ENCODE assay signal across 8 cellular contexts in the genomic region with DNA sequence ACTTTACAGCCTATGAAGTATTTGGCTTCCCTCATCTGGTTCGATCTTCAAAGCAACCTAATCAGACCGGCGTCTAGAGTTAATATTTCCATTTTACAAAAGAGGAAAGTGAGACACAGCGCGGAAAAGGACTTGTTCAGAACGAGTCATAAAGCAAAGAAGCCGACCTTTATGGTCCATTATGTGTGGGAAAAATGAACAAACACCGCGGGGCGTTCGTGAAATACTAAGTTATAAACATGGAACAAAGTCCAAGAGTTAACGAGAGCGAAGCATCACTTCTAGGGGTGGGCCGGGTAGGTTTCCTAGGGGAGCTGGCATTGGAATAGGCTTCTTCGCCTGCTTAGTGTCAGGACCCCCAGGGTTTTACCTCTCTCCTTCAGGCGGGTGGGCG. TPM values are rescaled to one million over a fixed set of nuclear protein-coding genes. Genes with fewer than 3 reads are reported as not detected.
A peak's percentile ranks its signal among the peaks of the same experiment; 100 is the strongest.
DNase-seq lines count a peak whose midpoint lies in the region; TF ChIP-seq lines count a peak whose summit lies in the region.

No MANE protein-coding gene starts in this region.

- intact Hi-C loops in vagina (cut with DNase I), result no loop called here

- no peaks in the 10 kb centered on the region for H3K9me3 ChIP-seq in CD8-positive, alpha-beta memory T cell (ENCODE audit: low read length)
- H3K9me3 ChIP-seq in mesodermal cell (ENCODE audit: control insufficient read depth, low read length) (no peaks in the 10 kb centered on the region), vagina (no peaks in the 10 kb centered on the region)

- no peaks in the 10 kb centered on the region for H3K36me3 ChIP-seq in CD8-positive, alpha-beta memory T cell (ENCODE audit: insufficient read depth, low read length)
- H3K36me3 ChIP-seq in mesodermal cell (ENCODE audit: control insufficient read depth, insufficient read depth, low read length) (no peaks in the 10 kb centered on the region), vagina (peaks cover 0 to 16% of the 10 kb centered on the region in 2 donors)

- POLR2A ChIA-PET in CD8-positive, alpha-beta memory T cell (lab: Charles Lee), result interaction anchor here (0.7 to 1.6 kb wide), 3 partner anchors 31 to 302 kb away, joined by 4 read pairs; partner anchors contain the start of genes MORC2, SLC35E4 and TUG1

- CTCF ChIA-PET in CD8-positive, alpha-beta memory T cell (lab: Charles Lee), result interaction anchor here (1.0 to 2.0 kb wide), 2 partner anchors 31 to 416 kb away, joined by 3 to 14 read pairs; partner anchors contain the start of gene SLC35E4

- no peaks in the 10 kb centered on the region for H3K27me3 Mint-ChIP-seq in CD8-positive, alpha-beta memory T cell
- H3K27me3 Mint-ChIP-seq in IgD-negative memory B cell (no peaks in the 10 kb centered on the region), brain (peaks cover 28% of the 10 kb centered on the region)

- no peak for TF ChIP-seq CTCF in brain (conservative IDR thresholded peaks at IDR 0.05)
- no peak for TF ChIP-seq CTCF in vagina (IDR thresholded peaks at IDR 0.05)

- no peaks in the 10 kb centered on the region for H3K9me3 Mint-ChIP-seq in CD8-positive, alpha-beta memory T cell
- H3K9me3 Mint-ChIP-seq in IgD-negative memory B cell (no peaks in the 10 kb centered on the region), brain (peaks cover 0 to 4% (median 0%) of the 10 kb centered on the region in 5 experiments)

- peak overlapping the region; percentile 84 for H3K27ac ChIP-seq in CD8-positive, alpha-beta memory T cell (ENCODE audit: low read depth, low read length)
- H3K27ac ChIP-seq in mesodermal cell (ENCODE audit: low read depth, low read length, severe bottlenecking) (no peak overlapping the region), vagina (peak overlapping the region; percentile 16)

- H3K4me3 ChIP-seq in CD8-positive, alpha-beta memory T cell (ENCODE audit: low read length), result peak overlapping the region; percentile 96
- peak overlapping the region; percentile 61 for H3K4me3 ChIP-seq in mesodermal cell (ENCODE audit: extremely low read depth, insufficient read depth, low read length, poor library complexity, severe bottlenecking)
- H3K4me3 ChIP-seq in vagina, result peak overlapping the region; percentile 70 to 85

- peak overlapping the region; percentile 52 to 97 (median 94) for H3K27ac Mint-ChIP-seq in CD8-positive, alpha-beta memory T cell
- peak overlapping the region; percentile 56 to 71 (median 63) for H3K27ac Mint-ChIP-seq in IgD-negative memory B cell
- H3K27ac Mint-ChIP-seq in brain, result peak overlapping the region; percentile 77 to 94 (median 91)

- TF ChIP-seq POLR2A in vagina (IDR thresholded peaks at IDR 0.05), result no peak

- no peak for DNase-seq in CD8-positive, alpha-beta memory T cell
- no peak for DNase-seq in vagina (ENCODE audit: extremely low spot score in 2 of 2)
- no peak for DNase-seq in DMS79 (lab: John Stamatoyannopoulos, UW)
- no peak for DNase-seq in DMS153 treated with DMSO at 0.1 percent for 48 hours (lab: John Stamatoyannopoulos, UW; ENCODE audit: unreplicated experiment)
- no peak for DNase-seq in activated gamma-delta T cell (lab: John Stamatoyannopoulos, UW)

- H3K27me3 ChIP-seq in CD8-positive, alpha-beta memory T cell (ENCODE audit: insufficient read depth, low read length, poor library complexity, severe bottlenecking), result no peaks in the 10 kb centered on the region
- H3K27me3 ChIP-seq in vagina, result no peaks in the 10 kb centered on the region

- H3K4me1 Mint-ChIP-seq in CD8-positive, alpha-beta memory T cell, result peaks cover 23 to 42% (median 38%) of the 10 kb centered on the region in 3 donors
- H3K4me1 Mint-ChIP-seq in IgD-negative memory B cell (peaks cover 10 to 18% (median 11%) of the 10 kb centered on the region in 3 donors), brain (peaks cover 29% of the 10 kb centered on the region)

- 19 to 29% methylated on average over 16 to 17 of the region's 17 CpGs for WGBS in mesodermal cell (ENCODE audit: insufficient coverage in 2 of 2), 2 experiments

- H3K36me3 Mint-ChIP-seq in CD8-positive, alpha-beta memory T cell, result peaks cover 0 to 38% (median 14%) of the 10 kb centered on the region in 3 donors
- H3K36me3 Mint-ChIP-seq in IgD-negative memory B cell (peaks cover 1% of the 10 kb centered on the region), brain (peaks cover 23% of the 10 kb centered on the region)

- H3K4me3 Mint-ChIP-seq in CD8-positive, alpha-beta memory T cell, result peak overlapping the region; percentile 89 to 98 (median 95)
- H3K4me3 Mint-ChIP-seq in IgD-negative memory B cell, result peak overlapping the region; percentile 94 to 97 (median 96)
- H3K4me3 Mint-ChIP-seq in brain, result peak overlapping the region; percentile 86 to 97 (median 93)

- H3K4me1 ChIP-seq in CD8-positive, alpha-beta memory T cell (ENCODE audit: insufficient read depth, low read length), result peaks cover 20% of the 10 kb centered on the region
- peaks cover 5% of the 10 kb centered on the region for H3K4me1 ChIP-seq in mesodermal cell (ENCODE audit: control insufficient read depth, insufficient read depth, low read length, poor library complexity, severe bottlenecking)
- peaks cover 22% of the 10 kb centered on the region for H3K4me1 ChIP-seq in vagina

RNA-seq across cellular contexts. Expression of gene DUSP18, which starts 0.6 kb away (rescaled TPM):
- 10 to 100 TPM; 11.4 to 12.5 TPM for total RNA-seq in CD8-positive, alpha-beta memory T cell
- polyA plus RNA-seq in CD8-positive, alpha-beta memory T cell, result 12.3 TPM
- 11.4 TPM for polyA plus RNA-seq in IgD-negative memory B cell
- 4.2 TPM for polyA plus RNA-seq in brain (ENCODE audit: insufficient read depth, low read depth, low replicate concordance)
- 7.0 TPM for polyA plus RNA-seq in mesodermal cell (2013, experiment 1 of 2)
- 4.6 TPM for polyA plus RNA-seq in mesodermal cell (2013, experiment 2 of 2)
- 7.4 TPM for total RNA-seq in vagina

RNA-seq across cellular contexts. Expression of gene OSBP2, which starts 27.6 kb away (rescaled TPM):
- total RNA-seq in CD8-positive, alpha-beta memory T cell, result under 1 TPM; 0.66 to 0.74 TPM
- 0.74 TPM for polyA plus RNA-seq in CD8-positive, alpha-beta memory T cell
- 0.93 TPM for polyA plus RNA-seq in IgD-negative memory B cell
- 11.2 TPM for polyA plus RNA-seq in brain (ENCODE audit: insufficient read depth, low read depth, low replicate concordance)
- 0.66 TPM for polyA plus RNA-seq in mesodermal cell (2013, experiment 1 of 2)
- polyA plus RNA-seq in mesodermal cell (2013, experiment 2 of 2), result 0.40 TPM
- total RNA-seq in vagina, result 3.7 TPM

RNA-seq across cellular contexts. Expression of gene SLC35E4, which starts 31.5 kb away (rescaled TPM):
- total RNA-seq in CD8-positive, alpha-beta memory T cell, result 1 to 10 TPM; 7.1 to 8.4 TPM
- 3.3 TPM for polyA plus RNA-seq in CD8-positive, alpha-beta memory T cell
- polyA plus RNA-seq in IgD-negative memory B cell, result 1.5 TPM
- polyA plus RNA-seq in brain (ENCODE audit: insufficient read depth, low read depth, low replicate concordance), result 3.0 TPM
- polyA plus RNA-seq in mesodermal cell (2013, experiment 1 of 2), result 2.2 TPM
- 1.8 TPM for polyA plus RNA-seq in mesodermal cell (2013, experiment 2 of 2)
- 6.4 TPM for total RNA-seq in vagina
